ENCODE assay signal across 6 cellular contexts in the genomic region with DNA sequence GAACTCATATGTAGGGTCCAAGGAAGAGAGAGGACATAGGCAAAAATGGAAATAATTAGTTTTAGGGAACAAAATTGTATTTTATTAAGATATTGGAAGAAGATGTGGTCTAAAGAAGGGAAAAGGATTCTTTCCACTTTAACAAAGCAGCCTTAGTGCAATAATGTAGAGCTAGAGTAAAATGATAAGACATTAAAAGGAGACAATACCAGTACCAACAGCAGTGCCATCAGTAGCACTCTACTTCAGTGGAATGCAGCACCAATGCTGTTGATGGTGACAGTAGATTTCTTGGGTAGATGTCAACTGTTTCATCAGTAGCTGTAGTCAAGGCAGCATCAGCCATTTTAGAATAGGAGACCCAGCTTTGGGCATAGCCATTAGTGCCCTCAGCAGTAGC.
"Had no signal": no experiment of that assay in that cellular context is flagged by ENCODE, and none has a peak within 500 bp of the region (broad histone marks: within the 10 kb centered on the region; RNA-seq: fewer than 3 reads in every experiment).

No MANE protein-coding gene starts in this region.

- DNase-seq: IMR-90, KBM-7, KG1 had no signal

- H3K9ac ChIP-seq: KMS-11 had no signal

- FAIRE-seq: HepG2 had no signal

- H3K27ac ChIP-seq: HL-60, KMS-11 had no signal

- ATAC-seq: HepG2 had no signal

- H3K4me2 ChIP-seq: KMS-11 had no signal
